ENCODE assay signal across 18 cellular contexts in the genomic region with DNA sequence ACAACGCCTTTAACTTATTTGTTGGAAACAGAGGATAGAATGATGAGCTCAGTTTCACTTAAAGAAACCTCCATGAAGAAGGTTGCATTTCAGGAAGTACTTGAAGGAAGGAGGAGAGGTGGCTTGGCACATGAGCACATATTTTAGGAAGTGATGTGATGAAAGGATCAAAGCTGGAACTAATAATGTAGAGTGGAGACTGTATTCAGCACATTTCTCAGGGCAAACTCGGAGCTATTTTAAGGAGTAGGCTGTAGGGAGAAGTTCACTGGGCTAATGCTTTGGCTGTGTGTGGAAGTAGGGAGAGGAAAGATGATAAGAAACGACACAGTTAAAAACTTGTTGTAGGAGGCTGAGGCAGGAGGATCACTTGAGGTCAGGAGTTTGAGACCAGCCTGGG.
DNase-seq lines count a peak whose midpoint lies in the region; ATAC-seq and TF ChIP-seq lines count a peak whose summit lies in the region.
"Had no signal": no experiment of that assay in that cellular context is flagged by ENCODE, and none has a peak within 500 bp of the region (broad histone marks: within the 10 kb centered on the region; RNA-seq: fewer than 3 reads in every experiment).

No MANE protein-coding gene starts in this region.

- H2BK5ac ChIP-seq in mesenchymal stem cell (ENCODE audit: low read depth, low read length, poor library complexity, severe bottlenecking): no peak overlapping the region

- no peak overlapping the region for H2AK5ac ChIP-seq in mesenchymal stem cell (ENCODE audit: low read length, severe bottlenecking)

- no peak overlapping the region for H3K4ac ChIP-seq in mesenchymal stem cell (ENCODE audit: low read depth in 1 of 2, low read length in 2 of 2)

- H3K23ac ChIP-seq in mesenchymal stem cell (ENCODE audit: low read length in 2 of 2): no peak overlapping the region

- no peak overlapping the region for H3K4me3 ChIP-seq in SK-N-SH (ENCODE audit: low read depth in 2 of 2, low read length in 1 of 2)
- H3K4me3 ChIP-seq in fibroblast of pulmonary artery (replicated peaks; ENCODE audit: low read depth, low read length): no peak overlapping the region
- no peak overlapping the region for H3K4me3 ChIP-seq in mesenchymal stem cell (ENCODE audit: insufficient read depth in 1 of 2, low read depth in 1 of 2, low read length in 2 of 2)
- no peak overlapping the region for H3K4me3 ChIP-seq in coronary artery
- H3K4me3 ChIP-seq: HAP-1, MG63, PC-9 had no signal

- H3K4me2 ChIP-seq in SK-N-SH (no peak overlapping the region), mesenchymal stem cell (ENCODE audit: low read length, poor library complexity, severe bottlenecking) (no peak overlapping the region)
- H3K4me2 ChIP-seq: PC-9 had no signal

- peak overlapping the region in 1 of 2 experiments; percentile 3 for H2BK12ac ChIP-seq in mesenchymal stem cell (ENCODE audit: low read length in 2 of 2)

- no peak overlapping the region; a peak in 1 of 4 replicates for H3K27ac ChIP-seq in SK-N-SH (ENCODE audit: low read depth in 2 of 2, low read length in 1 of 2)
- H3K27ac ChIP-seq in mesenchymal stem cell (ENCODE audit: low read length, poor library complexity, severe bottlenecking): no peak overlapping the region
- no peak overlapping the region for H3K27ac ChIP-seq in coronary artery
- H3K27ac ChIP-seq: PC-9 had no signal

- TF ChIP-seq EP300 in SK-N-SH (IDR thresholded peaks at IDR 0.05; ENCODE audit: borderline replicate concordance in 1 of 2, low read depth in 1 of 2, low read length in 1 of 2): no peak

- TF ChIP-seq RAD21 in SK-N-SH (IDR thresholded peaks at IDR 0.05; ENCODE audit: low read length): no peak

- H3K4me1 ChIP-seq in SK-N-SH (ENCODE audit: control insufficient read depth in 1 of 2, insufficient read depth in 2 of 2, low read depth in 1 of 2, low read length in 1 of 2) (peaks cover 2 to 16% of the 10 kb centered on the region in 2 experiments; a peak in 3 of 4 replicates), mesenchymal stem cell (ENCODE audit: control insufficient read depth, insufficient read depth, low read depth, low read length) (no peaks in the 10 kb centered on the region)
- H3K4me1 ChIP-seq: HAP-1 had no signal

- H3K9me3 ChIP-seq in SK-N-SH (no peaks in the 10 kb centered on the region), mesenchymal stem cell (ENCODE audit: control insufficient read depth, low read length) (no peaks in the 10 kb centered on the region)
- H3K9me3 ChIP-seq: HAP-1, MG63 had no signal

- POLR2A ChIA-PET in SK-N-SH (lab: Yijun Ruan, JAX): no interaction called here

- no peak overlapping the region for H4K91ac ChIP-seq in mesenchymal stem cell (ENCODE audit: low read length)

- no peaks in the 10 kb centered on the region for H3K79me1 ChIP-seq in mesenchymal stem cell (replicated peaks; ENCODE audit: low read length, poor library complexity, severe bottlenecking)

- no peak for DNase-seq in SK-N-SH
- peak; percentile 50 for DNase-seq in NCI-H2029 treated with DMSO at 0.1 percent for 48 hours (lab: John Stamatoyannopoulos, UW)
- DNase-seq in fibroblast of pulmonary artery (ENCODE audit: low read depth): peak; percentile 31
- no peak for DNase-seq in mesenchymal stem cell
- DNase-seq in effector CD8-positive, alpha-beta T cell (lab: John Stamatoyannopoulos, UW): no peak
- no peak for DNase-seq in coronary artery (ENCODE audit: low spot score)
- DNase-seq: CD8-positive, alpha-beta T cell; DMS53; Kasumi-1; MG63; NCI-H1048; NCI-H1436; NCI-H2081 treated with DMSO at 0.1 percent for 48 hours; NCI-H82; PC-9 had no signal

- H3K9me2 ChIP-seq in SK-N-SH: no peaks in the 10 kb centered on the region

- H3K79me2 ChIP-seq in SK-N-SH (ENCODE audit: insufficient read depth): no peaks in the 10 kb centered on the region

- peaks cover 11% of the 10 kb centered on the region for H3F3A ChIP-seq in SK-N-SH (replicated peaks; ENCODE audit: insufficient read depth)

- H2BK15ac ChIP-seq in mesenchymal stem cell (ENCODE audit: low read depth, poor library complexity, severe bottlenecking): no peak overlapping the region

- H3K27me3 ChIP-seq in SK-N-SH (ENCODE audit: insufficient read depth) (no peaks in the 10 kb centered on the region), mesenchymal stem cell (ENCODE audit: control insufficient read depth in 1 of 2, insufficient read depth in 1 of 2, low read length in 2 of 2) (no peaks in the 10 kb centered on the region)
- H3K27me3 ChIP-seq: MG63 had no signal

- H4K20me1 ChIP-seq in SK-N-SH (ENCODE audit: insufficient read depth): no peaks in the 10 kb centered on the region

- ATAC-seq in SK-N-SH treated with all-trans-retinoic acid at 6 μM for 48 hours (peak; percentile 64; the same call in 2 of the 3 replicates), GM18520 (IDR thresholded peaks at IDR 0.05; ENCODE audit: unreplicated experiment) (no peak)
- ATAC-seq: CD8-positive, alpha-beta T cell had no signal

- no peak overlapping the region for H2AFZ ChIP-seq in SK-N-SH (ENCODE audit: low read depth)
- no peak overlapping the region for H2AFZ ChIP-seq in mesenchymal stem cell (ENCODE audit: low read depth, low read length)
- H2AFZ ChIP-seq: PC-9 had no signal

- H2BK120ac ChIP-seq in mesenchymal stem cell (ENCODE audit: low read depth, low read length): peak overlapping the region; percentile 43

- peak overlapping the region in 1 of 2 experiments; percentile 49 for H3K18ac ChIP-seq in mesenchymal stem cell (ENCODE audit: low read depth in 1 of 2, low read length in 2 of 2)

- no peak overlapping the region for H3K14ac ChIP-seq in mesenchymal stem cell (ENCODE audit: low read length in 2 of 2)

- 73% methylated on average over 3 of the region's 3 CpGs for WGBS in SK-N-SH (ENCODE audit: low lambda C conversion rate)
- 75% methylated on average over 3 of the region's 3 CpGs for WGBS in mesenchymal stem cell

- H3K36me3 ChIP-seq in SK-N-SH (replicated peaks in 1 of 2; ENCODE audit: control insufficient read depth in 1 of 2, insufficient read depth in 2 of 2, low read length in 1 of 2): peaks cover 8 to 11% of the 10 kb centered on the region in 2 experiments
- H3K36me3 ChIP-seq in mesenchymal stem cell (ENCODE audit: control insufficient read depth in 1 of 2, insufficient read depth in 2 of 2, low read depth in 1 of 2, low read length in 2 of 2): no peaks in the 10 kb centered on the region
- H3K36me3 ChIP-seq: HAP-1, MG63 had no signal

- CTCF ChIA-PET in SK-N-SH (lab: Yijun Ruan, JAX): interaction anchor here (0.5 to 1.1 kb wide), 4 partner anchors 10 to 747 kb away, joined by 3 read pairs; no protein-coding TSS in a partner anchor

- H4K8ac ChIP-seq in mesenchymal stem cell (ENCODE audit: low read length): peak overlapping the region; percentile 30

- H3K9ac ChIP-seq in SK-N-SH (no peak overlapping the region), mesenchymal stem cell (ENCODE audit: low read length) (peak overlapping the region; percentile 11)

- TF ChIP-seq CTCF in SK-N-SH (IDR thresholded peaks at IDR 0.05): no peak
- TF ChIP-seq CTCF in fibroblast of pulmonary artery (IDR thresholded peaks at IDR 0.05; ENCODE audit: low read length, missing control alignments): no peak
- TF ChIP-seq CTCF in coronary artery (IDR thresholded peaks at IDR 0.05): no peak

TF ChIP-seq in SK-N-SH treated with all-trans-retinoic acid at 6 μM for 48 hours, 23 proteins besides CTCF, POLR2A, EP300 and RAD21 (continues in another document):
- TF ChIP-seq ZC3H10 (CRISPR knock-in tag; IDR thresholded peaks at IDR 0.05): no peak
- no peak for TF ChIP-seq ZNF565 (CRISPR knock-in tag; conservative IDR thresholded peaks at IDR 0.05; ENCODE audit: low read depth)
- TF ChIP-seq ZFP3 (CRISPR knock-in tag; IDR thresholded peaks at IDR 0.05): no peak
- no peak for TF ChIP-seq ISL1 (CRISPR knock-in tag; IDR thresholded peaks at IDR 0.05)
- TF ChIP-seq PATZ1 (CRISPR knock-in tag; IDR thresholded peaks at IDR 0.05; ENCODE audit: borderline replicate concordance): no peak
- no peak for TF ChIP-seq PPARA (CRISPR knock-in tag; IDR thresholded peaks at IDR 0.05; ENCODE audit: borderline replicate concordance)
- no peak for TF ChIP-seq CSDC2 (CRISPR knock-in tag; IDR thresholded peaks at IDR 0.05)

TF ChIP-seq in SK-N-SH, 30 proteins besides CTCF, POLR2A, EP300 and RAD21 (continues in another document):
- TF ChIP-seq YY1 (IDR thresholded peaks at IDR 0.05; ENCODE audit: low read depth): no peak
- TF ChIP-seq MEF2A (IDR thresholded peaks at IDR 0.05; ENCODE audit: borderline replicate concordance, low read depth): no peak
- no peak for TF ChIP-seq NFIC (IDR thresholded peaks at IDR 0.05; ENCODE audit: borderline replicate concordance)
- TF ChIP-seq JUND (IDR thresholded peaks at IDR 0.05): no peak
- no peak for TF ChIP-seq TCF12 (IDR thresholded peaks at IDR 0.05)
- TF ChIP-seq, protein P1, sequence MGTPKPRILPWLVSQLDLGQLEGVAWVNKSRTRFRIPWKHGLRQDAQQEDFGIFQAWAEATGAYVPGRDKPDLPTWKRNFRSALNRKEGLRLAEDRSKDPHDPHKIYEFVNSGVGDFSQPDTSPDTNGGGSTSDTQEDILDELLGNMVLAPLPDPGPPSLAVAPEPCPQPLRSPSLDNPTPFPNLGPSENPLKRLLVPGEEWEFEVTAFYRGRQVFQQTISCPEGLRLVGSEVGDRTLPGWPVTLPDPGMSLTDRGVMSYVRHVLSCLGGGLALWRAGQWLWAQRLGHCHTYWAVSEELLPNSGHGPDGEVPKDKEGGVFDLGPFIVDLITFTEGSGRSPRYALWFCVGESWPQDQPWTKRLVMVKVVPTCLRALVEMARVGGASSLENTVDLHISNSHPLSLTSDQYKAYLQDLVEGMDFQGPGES (IDR thresholded peaks at IDR 0.05; ENCODE audit: low read depth, low read length): no peak
- no peak for TF ChIP-seq CHD2 (IDR thresholded peaks at IDR 0.05; ENCODE audit: low read length, partially characterized antibody)

Comparison
In these comparisons a context has a peak if more than half of its experiments do, and no peak if none do; other contexts are left out.
1. DNase-seq: peak in NCI-H2029 treated with DMSO at 0.1 percent for 48 hours (single experiment) and fibroblast of pulmonary artery (single experiment); none in SK-N-SH (single experiment), mesenchymal stem cell (single experiment), effector CD8-positive, alpha-beta T cell (single experiment) and coronary artery (single experiment).